In the genomic region with DNA sequence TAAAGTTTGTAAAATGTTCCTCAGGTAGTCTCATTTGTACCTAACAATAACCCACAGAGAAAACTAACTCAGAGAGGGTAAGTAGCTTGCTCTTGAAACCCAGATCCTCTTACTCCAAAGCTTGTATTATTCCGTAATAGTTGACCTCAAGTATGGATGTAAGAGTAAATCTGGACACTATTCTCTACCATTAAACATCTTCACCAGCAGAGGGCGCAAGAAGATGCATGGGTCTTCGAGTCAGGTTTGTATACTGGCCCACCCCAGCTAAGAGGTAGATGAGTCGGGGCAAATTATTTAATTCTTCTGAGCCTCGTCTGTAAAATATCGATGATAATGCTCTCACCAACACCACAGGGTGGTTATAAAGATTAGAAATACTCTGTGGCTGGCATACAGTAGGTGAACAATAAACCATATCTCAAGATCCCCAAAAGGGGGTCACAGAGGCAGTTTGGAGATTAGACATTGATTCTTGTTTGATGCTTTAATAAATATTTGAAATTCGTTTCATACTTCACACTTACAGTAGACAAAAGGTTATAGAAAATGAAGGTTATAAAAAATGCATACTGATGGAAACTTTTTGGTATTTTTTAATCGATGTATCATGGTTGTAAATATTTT, we compare ENCODE assay signal across 8 cellular contexts. TPM values are rescaled to one million over a fixed set of nuclear protein-coding genes. Genes with fewer than 3 reads are reported as not detected.
DNase-seq lines count a peak whose midpoint lies in the region; ATAC-seq and TF ChIP-seq lines count a peak whose summit lies in the region.

No MANE protein-coding gene starts in this region.

- TF ChIP-seq CTCF in BE2C (IDR thresholded peaks at IDR 0.05; ENCODE audit: low read depth, low read length) (peak; percentile 65), endodermal cell (conservative IDR thresholded peaks at IDR 0.05) (peak; percentile 92)

- H3K9me3 ChIP-seq in BE2C (no peaks in the 10 kb centered on the region), GM23248 (ENCODE audit: low read depth) (no peaks in the 10 kb centered on the region), endodermal cell (ENCODE audit: control insufficient read depth, low read length) (no peaks in the 10 kb centered on the region), subcutaneous abdominal adipose tissue (ENCODE audit: control insufficient read depth in 5 of 5, low read length in 5 of 5) (no peaks in the 10 kb centered on the region)

- H3K36me3 ChIP-seq in BE2C (no peaks in the 10 kb centered on the region), GM23248 (ENCODE audit: low read depth) (no peaks in the 10 kb centered on the region), endodermal cell (ENCODE audit: control insufficient read depth, insufficient read depth, low read length) (no peaks in the 10 kb centered on the region), subcutaneous abdominal adipose tissue (ENCODE audit: control insufficient read depth in 5 of 5, insufficient read depth in 5 of 5, low read length in 5 of 5) (no peaks in the 10 kb centered on the region)

- no peak for ATAC-seq in GM18873 (IDR thresholded peaks at IDR 0.05; ENCODE audit: low FRiP score, unreplicated experiment)

- H3K79me2 ChIP-seq in GM23248 (ENCODE audit: insufficient read depth) = peaks cover 3% of the 10 kb centered on the region

- H3K9me2 ChIP-seq in GM23248 (ENCODE audit: insufficient read depth) = no peaks in the 10 kb centered on the region

- no peaks in the 10 kb centered on the region for H3K27me3 Mint-ChIP-seq in endodermal cell (ENCODE audit: insufficient read depth)

- H3K4me1 ChIP-seq in BE2C (no peaks in the 10 kb centered on the region), GM23248 (ENCODE audit: insufficient read depth) (peaks cover 6% of the 10 kb centered on the region), endodermal cell (ENCODE audit: control insufficient read depth, insufficient read depth, low read length) (peaks cover 7% of the 10 kb centered on the region), subcutaneous abdominal adipose tissue (ENCODE audit: control insufficient read depth in 5 of 5, insufficient read depth in 5 of 5, low read length in 5 of 5) (peaks cover 1 to 45% (median 36%) of the 10 kb centered on the region in 5 donors)

- peak; percentile 57 for DNase-seq in BE2C
- DNase-seq in GM23248 = peak; percentile 83
- DNase-seq in NCI-H446 (lab: John Stamatoyannopoulos, UW) = peak; percentile 63 to 82
- DNase-seq in activated CD4-positive, alpha-beta T cell treated with anti-CD3 and anti-CD28 coated beads for 48 hours = peak; percentile 58
- peak; percentile 83 for DNase-seq in endodermal cell
- DNase-seq in mucosa of gallbladder (ENCODE audit: low spot score) = peak; percentile 78

- 17 to 19% methylated on average over 8 of the region's 8 CpGs for WGBS in GM23248 (ENCODE audit: low coverage in 1 of 2, low lambda C conversion rate in 2 of 2, missing lambda C conversion rate in 2 of 2), 2 experiments
- 42 to 54% methylated on average over 3 to 7 of the region's 8 CpGs for WGBS in endodermal cell (ENCODE audit: insufficient coverage in 1 of 2, insufficient read length in 1 of 2), 2 experiments

- peaks cover 15% of the 10 kb centered on the region for H3F3A ChIP-seq in GM23248 (ENCODE audit: insufficient read depth)

- no peak overlapping the region for H3K27ac Mint-ChIP-seq in endodermal cell

- H3K4me3 ChIP-seq in BE2C (ENCODE audit: low read depth, low read length) (no peak overlapping the region), GM23248 (no peak overlapping the region), endodermal cell (ENCODE audit: low read length) (no peak overlapping the region), subcutaneous abdominal adipose tissue (ENCODE audit: low read depth in 1 of 5, low read length in 5 of 5) (no peak overlapping the region)

- H3K9ac ChIP-seq in GM23248 (no peak overlapping the region), endodermal cell (ENCODE audit: extremely low read depth, low read length, poor library complexity, severe bottlenecking) (no peak overlapping the region), subcutaneous abdominal adipose tissue (ENCODE audit: low read length in 5 of 5) (no peak overlapping the region)

- H3K4me2 ChIP-seq in GM23248 (ENCODE audit: unreplicated experiment) = no peak overlapping the region

- no peak overlapping the region for H3K4me3 Mint-ChIP-seq in endodermal cell

- in situ Hi-C loops in GM23248 (cut with MboI) = loop anchor here (10.0 kb wide), 1 partner anchor 223 kb away; no protein-coding TSS in a partner anchor

- no peaks in the 10 kb centered on the region for H3K9me3 Mint-ChIP-seq in endodermal cell

- no peaks in the 10 kb centered on the region for H4K20me1 ChIP-seq in GM23248 (ENCODE audit: insufficient read depth)

- no peaks in the 10 kb centered on the region for H3K36me3 Mint-ChIP-seq in endodermal cell (ENCODE audit: low read depth)

- 0 out of 2 replicates have a peak, but pooled peaks cover 6% of the 10 kb centered on the region for H3K27me3 ChIP-seq in BE2C
- no peaks in the 10 kb centered on the region for H3K27me3 ChIP-seq in GM23248 (replicated peaks; ENCODE audit: insufficient read depth)
- peaks cover 14% of the 10 kb centered on the region for H3K27me3 ChIP-seq in endodermal cell (ENCODE audit: control insufficient read depth, insufficient read depth, low read length, poor library complexity, severe bottlenecking)
- H3K27me3 ChIP-seq in subcutaneous abdominal adipose tissue (ENCODE audit: control insufficient read depth in 5 of 5, insufficient read depth in 4 of 5, low read length in 5 of 5) = no peaks in the 10 kb centered on the region

- peaks cover 18% of the 10 kb centered on the region for H3K4me1 Mint-ChIP-seq in endodermal cell

- H2AFZ ChIP-seq in GM23248 = no peak overlapping the region

- H3K27ac ChIP-seq in GM23248 = no peak overlapping the region
- no peak overlapping the region for H3K27ac ChIP-seq in endodermal cell (ENCODE audit: low read depth, low read length)
- H3K27ac ChIP-seq in subcutaneous abdominal adipose tissue (ENCODE audit: low read depth, low read length) = peak overlapping the region; percentile 19

RNA-seq across cellular contexts. Expression of gene CABLES1, which starts 3.5 kb away (rescaled TPM):
- 18.5 TPM for polyA plus RNA-seq in BE2C (2012; ENCODE audit: insufficient read depth, insufficient read length, low read depth)
- 5.7 and 8.9 TPM in 2 replicates for total RNA-seq in GM23248 (2014; rRNA removed; shearing (Covaris generic))
- 1.3 and 2.4 TPM in 2 replicates for polyA plus RNA-seq in GM23248 (2016; fragmentation: Nextera tagmentation; extraction: Ambion mirVana)
- total RNA-seq in endodermal cell (10 to 100 TPM in 1 of 2 donors, 1 to 10 TPM in 1; 9.9 to 16.7 TPM), mucosa of gallbladder (14.6 TPM)
- polyA plus RNA-seq in endodermal cell (2013, experiment 1 of 2) = 4.5 TPM
- polyA plus RNA-seq in endodermal cell (2013, experiment 2 of 2) = 4.3 TPM
